ENCODE assay signal across 1 cellular context in the genomic region with DNA sequence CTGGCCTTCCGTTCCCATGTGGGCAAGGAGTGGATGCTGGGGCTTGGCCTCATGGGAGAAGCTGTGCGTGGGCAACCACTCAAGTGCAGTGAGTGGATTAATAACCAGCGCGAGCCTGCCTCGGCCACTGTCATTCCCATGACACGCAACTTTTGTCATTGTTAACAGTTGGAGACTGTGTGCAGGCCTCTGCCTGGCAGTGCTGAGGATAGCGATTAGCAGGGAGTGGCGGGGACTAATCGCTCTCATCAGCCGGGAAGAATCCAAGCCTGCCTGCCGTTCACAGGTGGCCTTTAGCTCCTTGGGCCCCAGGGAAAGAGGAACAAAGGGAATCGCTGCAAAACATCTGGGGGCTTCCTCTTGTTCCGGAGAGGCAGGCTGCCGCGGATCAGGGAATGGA.
TF ChIP-seq lines count a peak whose summit lies in the region.

No MANE protein-coding gene starts in this region.

TF ChIP-seq in neural cell, 6 proteins besides CTCF, POLR2A, EP300 and RAD21 (continued from another document):
- no peak for TF ChIP-seq SMC3 (conservative IDR thresholded peaks at IDR 0.05; ENCODE audit: poor library complexity)
